Comparison of ENCODE assay signal across 20 cellular contexts in genomic region chr2:241640165-241640795, GRCh38. TPM values are rescaled to one million over a fixed set of nuclear protein-coding genes. Genes with fewer than 3 reads are reported as not detected.
A peak's percentile ranks its signal among the peaks of the same experiment; 100 is the strongest.
DNase-seq lines count a peak whose midpoint lies in the region; ATAC-seq and TF ChIP-seq lines count a peak whose summit lies in the region.
"Had no signal": no experiment of that assay in that cellular context is flagged by ENCODE, and none has a peak within 500 bp of the region (broad histone marks: within the 10 kb centered on the region; RNA-seq: fewer than 3 reads in every experiment).

No MANE protein-coding gene starts in this region.

- no peaks in the 10 kb centered on the region for H3K9me3 Mint-ChIP-seq in activated CD4-positive, alpha-beta T cell treated with anti-CD3 and anti-CD28 coated beads for 36 hours (ENCODE audit: low read depth)
- peaks cover 6% of the 10 kb centered on the region for H3K9me3 Mint-ChIP-seq in endodermal cell
- no peaks in the 10 kb centered on the region for H3K9me3 Mint-ChIP-seq in neural progenitor cell
- no peaks in the 10 kb centered on the region for H3K9me3 Mint-ChIP-seq in T-cell

- peak overlapping the region; percentile 37 for H3K27ac Mint-ChIP-seq in activated CD4-positive, alpha-beta T cell treated with anti-CD3 and anti-CD28 coated beads for 36 hours
- H3K27ac Mint-ChIP-seq in endodermal cell (no peak overlapping the region), neural progenitor cell (no peak overlapping the region), T-cell (no peak overlapping the region)

- ATAC-seq in activated CD4-positive, alpha-beta T cell treated with anti-CD3 and anti-CD28 coated beads for 36 hours = no peak
- ATAC-seq in GM21576 (IDR thresholded peaks at IDR 0.05; ENCODE audit: unreplicated experiment) = no peak
- no peak for ATAC-seq in T-cell (replicated peaks in 1 of 4)
- ATAC-seq: psoas muscle had no signal

- intact Hi-C loops in activated CD4-positive, alpha-beta T cell treated with anti-CD3 and anti-CD28 coated beads for 36 hours (cut with DNase I, micrococcal nuclease) = no loop called here

- H3K79me2 ChIP-seq in Loucy (ENCODE audit: insufficient read depth, low read length) (peaks cover 86% of the 10 kb centered on the region), neural progenitor cell (ENCODE audit: low read depth) (peaks cover 87% of the 10 kb centered on the region)

- no peaks in the 10 kb centered on the region for H3K27me3 Mint-ChIP-seq in activated CD4-positive, alpha-beta T cell treated with anti-CD3 and anti-CD28 coated beads for 36 hours
- H3K27me3 Mint-ChIP-seq in endodermal cell (ENCODE audit: insufficient read depth) = no peaks in the 10 kb centered on the region
- peaks cover 2% of the 10 kb centered on the region for H3K27me3 Mint-ChIP-seq in neural progenitor cell (ENCODE audit: insufficient read depth, low read depth)
- H3K27me3 Mint-ChIP-seq in T-cell = no peaks in the 10 kb centered on the region

- TF ChIP-seq CTCF in Loucy (conservative IDR thresholded peaks at IDR 0.05; ENCODE audit: low read length) = no peak
- no peak for TF ChIP-seq CTCF in endodermal cell (conservative IDR thresholded peaks at IDR 0.05)
- TF ChIP-seq CTCF in neural progenitor cell (IDR thresholded peaks at IDR 0.05) = no peak

- H3K4me3 ChIP-seq in Loucy (ENCODE audit: low read length, poor library complexity, severe bottlenecking) = peak overlapping the region; percentile 85
- peak overlapping the region; percentile 69 for H3K4me3 ChIP-seq in endodermal cell (ENCODE audit: low read length)
- H3K4me3 ChIP-seq in neural progenitor cell = no peak overlapping the region
- H3K4me3 ChIP-seq: ascending aorta, psoas muscle, SJCRH30, tibial nerve had no signal

- peaks cover 31% of the 10 kb centered on the region for H3K4me1 ChIP-seq in Loucy (ENCODE audit: insufficient read depth, low read length, poor library complexity, severe bottlenecking)
- no peaks in the 10 kb centered on the region for H3K4me1 ChIP-seq in endodermal cell (ENCODE audit: control insufficient read depth, insufficient read depth, low read length)
- peaks cover 16% of the 10 kb centered on the region for H3K4me1 ChIP-seq in neural progenitor cell

- peaks cover 16% of the 10 kb centered on the region for H3K36me3 Mint-ChIP-seq in activated CD4-positive, alpha-beta T cell treated with anti-CD3 and anti-CD28 coated beads for 36 hours (ENCODE audit: low read depth)
- H3K36me3 Mint-ChIP-seq in endodermal cell (ENCODE audit: low read depth) = peaks cover 34% of the 10 kb centered on the region
- H3K36me3 Mint-ChIP-seq in neural progenitor cell = peaks cover 14% of the 10 kb centered on the region
- H3K36me3 Mint-ChIP-seq in T-cell = no peaks in the 10 kb centered on the region

- H3K9me2 ChIP-seq in Loucy (replicated peaks; ENCODE audit: low read depth, low read length) = no peaks in the 10 kb centered on the region

- H3K4me1 Mint-ChIP-seq in activated CD4-positive, alpha-beta T cell treated with anti-CD3 and anti-CD28 coated beads for 36 hours = peaks cover 45% of the 10 kb centered on the region
- H3K4me1 Mint-ChIP-seq in endodermal cell (peaks cover 28% of the 10 kb centered on the region), neural progenitor cell (peaks cover 24% of the 10 kb centered on the region), T-cell (peaks cover 56 to 69% (median 58%) of the 10 kb centered on the region in 3 donors)

- H3K27me3 ChIP-seq in Loucy (ENCODE audit: insufficient read depth, low read length, poor library complexity, severe bottlenecking) (no peaks in the 10 kb centered on the region), endodermal cell (ENCODE audit: control insufficient read depth, insufficient read depth, low read length, poor library complexity, severe bottlenecking) (no peaks in the 10 kb centered on the region), neural progenitor cell (no peaks in the 10 kb centered on the region)
- H3K27me3 ChIP-seq: ascending aorta, BLaER1, SJCRH30, spleen, tibial nerve had no signal

- H3K9me3 ChIP-seq in Loucy (ENCODE audit: insufficient read depth, low read depth, low read length) = no peaks in the 10 kb centered on the region
- peaks cover 15% of the 10 kb centered on the region for H3K9me3 ChIP-seq in endodermal cell (ENCODE audit: control insufficient read depth, low read length)
- H3K9me3 ChIP-seq in neural progenitor cell (ENCODE audit: low read depth) = no peaks in the 10 kb centered on the region
- H3K9me3 ChIP-seq: ascending aorta, SJCRH30, tibial nerve had no signal

- DNase-seq in activated CD4-positive, alpha-beta T cell treated with anti-CD3 and anti-CD28 coated beads for 36 hours = no peak
- DNase-seq in activated CD4-positive, alpha-beta T cell treated with anti-CD3 and anti-CD28 coated beads for 48 hours = no peak
- DNase-seq in endodermal cell (no peak), neural progenitor cell (ENCODE audit: low spot score) (no peak), superior temporal gyrus (ENCODE audit: extremely low spot score) (no peak), T-cell (no peak)
- DNase-seq: 8988T; activated CD4-positive, CD25-positive, alpha-beta regulatory T cell treated with anti-CD3 and anti-CD28 coated beads, Interleukin-2, amount 50 U/mL, for 72 hours; DMS53; foreskin fibroblast; NCI-H1048; NCI-H526; psoas muscle; SJCRH30 had no signal

- WGBS in endodermal cell (ENCODE audit: insufficient coverage in 1 of 2, insufficient read length in 1 of 2), 2 experiments = 93 to 94% methylated on average over 8 of the region's 8 CpGs

- H3K27ac ChIP-seq in endodermal cell (ENCODE audit: low read depth, low read length) (no peak overlapping the region), neural progenitor cell (no peak overlapping the region)
- H3K27ac ChIP-seq: ascending aorta, BLaER1, psoas muscle, SJCRH30, spleen, tibial nerve had no signal

- H3K4me2 ChIP-seq in Loucy (ENCODE audit: low read depth, low read length, poor library complexity, severe bottlenecking) (peak overlapping the region; percentile 97), neural progenitor cell (no peak overlapping the region)
- H3K4me2 ChIP-seq: BLaER1 had no signal

- H3F3A ChIP-seq in Loucy (ENCODE audit: low read depth) (no peaks in the 10 kb centered on the region), neural progenitor cell (ENCODE audit: low read depth) (peaks cover 9% of the 10 kb centered on the region)

- H2AFZ ChIP-seq in Loucy (ENCODE audit: low read length) (no peak overlapping the region), neural progenitor cell (replicated peaks) (no peak overlapping the region)

- no peaks in the 10 kb centered on the region; the same call in 1 of the 2 replicates for H3K36me3 ChIP-seq in Loucy (ENCODE audit: insufficient read depth, low read length)
- peaks cover 17% of the 10 kb centered on the region for H3K36me3 ChIP-seq in endodermal cell (ENCODE audit: control insufficient read depth, insufficient read depth, low read length)
- no peaks in the 10 kb centered on the region for H3K36me3 ChIP-seq in neural progenitor cell

- H3K4me3 Mint-ChIP-seq in activated CD4-positive, alpha-beta T cell treated with anti-CD3 and anti-CD28 coated beads for 36 hours = no peak overlapping the region
- H3K4me3 Mint-ChIP-seq in endodermal cell (no peak overlapping the region), neural progenitor cell (peak overlapping the region; percentile 10), T-cell (peak overlapping the region in 1 of 3 donors; percentile 83)

- no peak overlapping the region for H3K9ac ChIP-seq in Loucy (ENCODE audit: low read depth, low read length, poor library complexity, severe bottlenecking)
- H3K9ac ChIP-seq in endodermal cell (ENCODE audit: extremely low read depth, low read length, poor library complexity, severe bottlenecking) = no peak overlapping the region
- no peak overlapping the region for H3K9ac ChIP-seq in neural progenitor cell
- H3K9ac ChIP-seq: BLaER1 had no signal

- CTCF ChIA-PET in activated CD4-positive, alpha-beta T cell treated with anti-CD3 and anti-CD28 coated beads for 36 hours (lab: Charles Lee) = interaction anchor here (0.6 kb wide), 1 partner anchor 131 kb away, joined by 5 read pairs; no protein-coding TSS in a partner anchor
- CTCF ChIA-PET in T-cell (lab: Charles Lee) = no interaction called here

- H4K20me1 ChIP-seq in Loucy (ENCODE audit: insufficient read depth, low read length, poor library complexity, severe bottlenecking) (peaks cover 56% of the 10 kb centered on the region), neural progenitor cell (ENCODE audit: low read depth) (peaks cover 79% of the 10 kb centered on the region)

- POLR2A ChIA-PET in activated CD4-positive, alpha-beta T cell treated with anti-CD3 and anti-CD28 coated beads for 36 hours (lab: Charles Lee) = no interaction called here
- POLR2A ChIA-PET in T-cell (lab: Charles Lee) = no interaction called here

RNA-seq across cellular contexts. Expression of gene ATG4B, which starts 2.8 kb away (rescaled TPM):
- total RNA-seq in activated CD4-positive, alpha-beta T cell treated with anti-CD3 and anti-CD28 coated beads for 36 hours = 10 to 100 TPM; 71.8 to 80.1 TPM
- total RNA-seq in endodermal cell = 100 to 1,000 TPM; 126 to 166 TPM
- 113 TPM for polyA plus RNA-seq in endodermal cell (2013, experiment 1 of 2)
- 98.7 TPM for polyA plus RNA-seq in endodermal cell (2013, experiment 2 of 2)
- total RNA-seq in neural progenitor cell (ENCODE audit: low replicate concordance) = 80.7 and 114 TPM in 2 replicates
- total RNA-seq in T-cell = 100 to 1,000 TPM in 4 of 5 donors, 10 to 100 TPM in 1; 98.4 to 127 (median 108) TPM

RNA-seq across cellular contexts. Expression of gene THAP4, which starts 3.3 kb away (rescaled TPM):
- 10 to 100 TPM; 42.5 to 54.1 TPM for total RNA-seq in activated CD4-positive, alpha-beta T cell treated with anti-CD3 and anti-CD28 coated beads for 36 hours
- total RNA-seq in endodermal cell (10 to 100 TPM; 54.6 to 66.1 TPM), neural progenitor cell (ENCODE audit: low replicate concordance) (25.6 and 43.2 TPM in 2 replicates), T-cell (10 to 100 TPM; 27.3 to 34.5 (median 29.7) TPM)
- polyA plus RNA-seq in endodermal cell (2013, experiment 1 of 2) = 40.7 TPM
- 36.6 TPM for polyA plus RNA-seq in endodermal cell (2013, experiment 2 of 2)

RNA-seq across cellular contexts. Expression of gene DTYMK, which starts 46.3 kb away (rescaled TPM):
- 10 to 100 TPM; 79.8 to 93.1 TPM for total RNA-seq in activated CD4-positive, alpha-beta T cell treated with anti-CD3 and anti-CD28 coated beads for 36 hours
- total RNA-seq in endodermal cell = 10 to 100 TPM; 60.9 to 62.4 TPM
- 66.3 TPM for polyA plus RNA-seq in endodermal cell (2013, experiment 1 of 2)
- polyA plus RNA-seq in endodermal cell (2013, experiment 2 of 2) = 64.8 TPM
- total RNA-seq in neural progenitor cell (ENCODE audit: low replicate concordance) = 43.4 and 59.9 TPM in 2 replicates
- total RNA-seq in T-cell = 10 to 100 TPM; 11.6 to 23.6 (median 18.2) TPM
